ENCODE assay signal across 24 cellular contexts in genomic region chr2:235139956-235140800, GRCh38.
"Had no signal": no experiment of that assay in that cellular context is flagged by ENCODE, and none has a peak within 500 bp of the region (broad histone marks: within the 10 kb centered on the region; RNA-seq: fewer than 3 reads in every experiment).

No MANE protein-coding gene starts in this region.

- H3K4me3 Mint-ChIP-seq: central memory CD8-positive, alpha-beta T cell; dendritic cell treated with granulocyte-macrophage colony-stimulating factor and Interleukin-4, amounts not matched to agents 40 ng/mL and 50 ng/mL, for 4 days; memory B cell; nephron; stimulated activated naive CD8-positive, alpha-beta T cell treated with anti-CD3 and anti-CD28 coated beads, Interleukin-15, amount 100 ng/mL, for 72 hours had no signal

- H3K9me3 Mint-ChIP-seq: central memory CD8-positive, alpha-beta T cell; dendritic cell treated with granulocyte-macrophage colony-stimulating factor and Interleukin-4, amounts not matched to agents 40 ng/mL and 50 ng/mL, for 4 days; memory B cell; nephron; stimulated activated naive CD8-positive, alpha-beta T cell treated with anti-CD3 and anti-CD28 coated beads, Interleukin-15, amount 100 ng/mL, for 72 hours had no signal

- H3K36me3 ChIP-seq: colonic mucosa, esophagus squamous epithelium, neutrophil, prostate gland, spleen, suprapubic skin, transverse colon, vagina had no signal

- H3K27ac ChIP-seq: colonic mucosa, esophagus squamous epithelium, neutrophil, prostate gland, skin epidermis, spleen, suprapubic skin, vagina had no signal

- H3K9me3 ChIP-seq: colonic mucosa, esophagus squamous epithelium, neutrophil, prostate gland, spleen, suprapubic skin, transverse colon, vagina had no signal

- H3K27ac Mint-ChIP-seq: dendritic cell treated with granulocyte-macrophage colony-stimulating factor and Interleukin-4, amounts not matched to agents 40 ng/mL and 50 ng/mL, for 4 days; memory B cell; nephron; stimulated activated naive CD8-positive, alpha-beta T cell treated with anti-CD3 and anti-CD28 coated beads, Interleukin-15, amount 100 ng/mL, for 72 hours had no signal

- H3K4me1 ChIP-seq: colonic mucosa, esophagus squamous epithelium, prostate gland, suprapubic skin, vagina had no signal

- ATAC-seq: left lobe of liver; right cardiac atrium; stimulated activated naive CD8-positive, alpha-beta T cell treated with anti-CD3 and anti-CD28 coated beads, Interleukin-15, amount 100 ng/mL, for 72 hours had no signal

- DNase-seq: colonic mucosa; effector memory CD4-positive, alpha-beta T cell; esophagus squamous epithelium; hypothalamus; right cardiac atrium; spleen; stimulated activated CD4-positive, alpha-beta T cell treated with anti-CD3 and anti-CD28 coated beads, Interleukin-4, amount 100 ng/mL, for 4 hours; stimulated activated naive CD4-positive, alpha-beta T cell; stimulated activated naive CD8-positive, alpha-beta T cell treated with anti-CD3 and anti-CD28 coated beads, Interleukin-15, amount 100 ng/mL, for 72 hours; transverse colon had no signal

- H3K4me1 Mint-ChIP-seq: central memory CD8-positive, alpha-beta T cell; memory B cell; stimulated activated naive CD8-positive, alpha-beta T cell treated with anti-CD3 and anti-CD28 coated beads, Interleukin-15, amount 100 ng/mL, for 72 hours had no signal

- H3K36me3 Mint-ChIP-seq: memory B cell had no signal

- FAIRE-seq: endothelial cell of umbilical vein, frontal cortex, keratinocyte had no signal

- H3K27me3 ChIP-seq: colonic mucosa, transverse colon, vagina had no signal

- H3K4me3 ChIP-seq: colonic mucosa, esophagus squamous epithelium, lung, prostate gland, skin epidermis, spleen, suprapubic skin, transverse colon, vagina had no signal
